Comparison of ENCODE assay signal across 8 cellular contexts in genomic region chr21:42496120-42496838, GRCh38. TPM values are rescaled to one million over a fixed set of nuclear protein-coding genes. Genes with fewer than 3 reads are reported as not detected.
DNase-seq lines count a peak whose midpoint lies in the region; ATAC-seq and TF ChIP-seq lines count a peak whose summit lies in the region.

RSPH1 (minus strand) TSS chr21:42496224; CDS start chr21:42496186, 38 bp downstream.

- TF ChIP-seq EP300 in SK-N-SH (IDR thresholded peaks at IDR 0.05; ENCODE audit: borderline replicate concordance in 1 of 2, low read depth in 1 of 2, low read length in 1 of 2) (no peak), suprapubic skin (IDR thresholded peaks at IDR 0.05) (no peak)

- H3K9me3 Mint-ChIP-seq in activated naive CD4-positive, alpha-beta T cell treated with anti-CD3 and anti-CD28 coated beads, Interleukin-2, amount 50 U/mL, for 72 hours: no peaks in the 10 kb centered on the region

- H4K20me1 ChIP-seq in SK-N-SH (ENCODE audit: insufficient read depth): no peaks in the 10 kb centered on the region

- H3K27ac Mint-ChIP-seq in activated naive CD4-positive, alpha-beta T cell treated with anti-CD3 and anti-CD28 coated beads, Interleukin-2, amount 50 U/mL, for 72 hours: peak within 1 kb of the TSS; percentile 81 to 92

- H3K36me3 Mint-ChIP-seq in activated naive CD4-positive, alpha-beta T cell treated with anti-CD3 and anti-CD28 coated beads, Interleukin-2, amount 50 U/mL, for 72 hours: no peaks in the 10 kb centered on the region

- H2AFZ ChIP-seq in SK-N-SH (ENCODE audit: low read depth): peak within 1 kb of the TSS; percentile 92

- no peaks in the 10 kb centered on the region for H3K9me3 ChIP-seq in SK-N-SH
- no peaks in the 10 kb centered on the region for H3K9me3 ChIP-seq in suprapubic skin

- DNase-seq in GM10248 (ENCODE audit: extremely low spot score) (peak; percentile 99), NCI-H1092 (lab: John Stamatoyannopoulos, UW) (peak; percentile 100), SK-N-SH (peak; percentile 97), glomerular endothelial cell (ENCODE audit: extremely low read depth, low read depth, low spot score) (peak; percentile 74), nucleus accumbens (lab: John Stamatoyannopoulos, UW) (peak; percentile 89 to 100 (median 99)), suprapubic skin (ENCODE audit: low spot score in 2 of 2) (peak; percentile 100)
- peak; percentile 99 for DNase-seq in activated naive CD4-positive, alpha-beta T cell treated with anti-CD3 and anti-CD28 coated beads, Interleukin-2, amount 50 U/mL, for 72 hours (ENCODE audit: low spot score in 2 of 2)

- CTCF ChIA-PET in GM10248 (lab: Yijun Ruan, JAX): interaction anchor here (0.9 to 2.9 kb wide), 8 partner anchors 9 to 237 kb away, joined by 3 to 13 read pairs (median 4); no protein-coding TSS in a partner anchor
- CTCF ChIA-PET in SK-N-SH (lab: Yijun Ruan, JAX): interaction anchor here (1.2 to 1.4 kb wide), 2 partner anchors 19 to 351 kb away, joined by 3 to 4 read pairs; no protein-coding TSS in a partner anchor

- peak; percentile 33 for TF ChIP-seq RAD21 in SK-N-SH (IDR thresholded peaks at IDR 0.05; ENCODE audit: low read length)

- H3K9ac ChIP-seq in SK-N-SH: peak within 1 kb of the TSS; percentile 70

- POLR2A ChIA-PET in GM10248 (lab: Yijun Ruan, JAX): no interaction called here
- POLR2A ChIA-PET in SK-N-SH (lab: Yijun Ruan, JAX): interaction anchor here (0.6 kb wide), 1 partner anchor 41 kb away, joined by 3 read pairs; no protein-coding TSS in a partner anchor

- peak within 1 kb of the TSS; percentile 78 to 81 for H3K4me3 ChIP-seq in SK-N-SH (ENCODE audit: low read depth in 2 of 2, low read length in 1 of 2)
- H3K4me3 ChIP-seq in suprapubic skin: peak within 1 kb of the TSS; percentile 70

- H3K36me3 ChIP-seq in SK-N-SH (replicated peaks in 1 of 2; ENCODE audit: control insufficient read depth in 1 of 2, insufficient read depth in 2 of 2, low read length in 1 of 2): no peaks in the 10 kb centered on the region
- H3K36me3 ChIP-seq in suprapubic skin: no peaks in the 10 kb centered on the region

- H3K4me2 ChIP-seq in SK-N-SH: peak within 1 kb of the TSS; percentile 95

- no peaks in the 10 kb centered on the region for H3K79me2 ChIP-seq in SK-N-SH (ENCODE audit: insufficient read depth)

- peak in 1 of 2 donors; percentile 59 for TF ChIP-seq POLR2A in suprapubic skin (IDR thresholded peaks at IDR 0.05)

- peak; percentile 99 for ATAC-seq in HG02610 (IDR thresholded peaks at IDR 0.05; ENCODE audit: unreplicated experiment)
- ATAC-seq in activated naive CD4-positive, alpha-beta T cell treated with anti-CD3 and anti-CD28 coated beads, Interleukin-2, amount 50 U/mL, for 72 hours: peak; percentile 98 to 99

- H3F3A ChIP-seq in SK-N-SH (replicated peaks; ENCODE audit: insufficient read depth): no peaks in the 10 kb centered on the region

- peaks cover 5 to 15% of the 10 kb centered on the region in 2 experiments; a peak in 3 of 4 replicates for H3K4me1 ChIP-seq in SK-N-SH (ENCODE audit: control insufficient read depth in 1 of 2, insufficient read depth in 2 of 2, low read depth in 1 of 2, low read length in 1 of 2)
- H3K4me1 ChIP-seq in suprapubic skin: peaks cover 17% of the 10 kb centered on the region

- H3K27me3 ChIP-seq in SK-N-SH (ENCODE audit: insufficient read depth): no peaks in the 10 kb centered on the region
- H3K27me3 ChIP-seq in suprapubic skin: no peaks in the 10 kb centered on the region

- H3K27ac ChIP-seq in SK-N-SH (ENCODE audit: low read depth in 2 of 2, low read length in 1 of 2) (peak within 1 kb of the TSS in 1 of 2 experiments; percentile 85; a peak in 2 of 4 replicates), suprapubic skin (peak within 1 kb of the TSS; percentile 80)

- WGBS in SK-N-SH (ENCODE audit: low lambda C conversion rate): 1% methylated on average over 31 of the region's 58 CpGs
- WGBS in suprapubic skin: 0% methylated on average over 10 of the region's 58 CpGs

- H3K9me2 ChIP-seq in SK-N-SH: no peaks in the 10 kb centered on the region

- TF ChIP-seq CTCF in GM10248 (IDR thresholded peaks at IDR 0.05; ENCODE audit: control extremely low read depth, extremely low read depth, low read depth, missing control alignments) (peak; percentile 13), SK-N-SH (IDR thresholded peaks at IDR 0.05) (no peak; the same call in 1 of the 2 replicates), suprapubic skin (IDR thresholded peaks at IDR 0.05) (no peak)

TF ChIP-seq in SK-N-SH, 30 proteins besides CTCF, POLR2A, EP300 and RAD21 (continues in another document):
- TF ChIP-seq GABPA (IDR thresholded peaks at IDR 0.05; ENCODE audit: low read depth): no peak
- no peak for TF ChIP-seq NRF1 (IDR thresholded peaks at IDR 0.05; ENCODE audit: low read depth, low read length)
- no peak for TF ChIP-seq GATA2 (CRISPR knock-in tag; IDR thresholded peaks at IDR 0.05)
- TF ChIP-seq NFIC (IDR thresholded peaks at IDR 0.05; ENCODE audit: borderline replicate concordance): no peak
- no peak for TF ChIP-seq REST (IDR thresholded peaks at IDR 0.05; ENCODE audit: low read depth, low read length)
- TF ChIP-seq, protein P1, sequence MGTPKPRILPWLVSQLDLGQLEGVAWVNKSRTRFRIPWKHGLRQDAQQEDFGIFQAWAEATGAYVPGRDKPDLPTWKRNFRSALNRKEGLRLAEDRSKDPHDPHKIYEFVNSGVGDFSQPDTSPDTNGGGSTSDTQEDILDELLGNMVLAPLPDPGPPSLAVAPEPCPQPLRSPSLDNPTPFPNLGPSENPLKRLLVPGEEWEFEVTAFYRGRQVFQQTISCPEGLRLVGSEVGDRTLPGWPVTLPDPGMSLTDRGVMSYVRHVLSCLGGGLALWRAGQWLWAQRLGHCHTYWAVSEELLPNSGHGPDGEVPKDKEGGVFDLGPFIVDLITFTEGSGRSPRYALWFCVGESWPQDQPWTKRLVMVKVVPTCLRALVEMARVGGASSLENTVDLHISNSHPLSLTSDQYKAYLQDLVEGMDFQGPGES (IDR thresholded peaks at IDR 0.05; ENCODE audit: low read depth, low read length): 0 out of 2 replicates have a peak, but pooled peaks have one; percentile 30
- peak; percentile 48; the same call in 1 of the 2 replicates for TF ChIP-seq POLR2AphosphoS5 (IDR thresholded peaks at IDR 0.05; ENCODE audit: low read depth, low read length)
- no peak for TF ChIP-seq FOSL2 (IDR thresholded peaks at IDR 0.05; ENCODE audit: borderline replicate concordance, low read depth)
- no peak for TF ChIP-seq YY1 (IDR thresholded peaks at IDR 0.05; ENCODE audit: low read depth)
- TF ChIP-seq, protein P2, sequence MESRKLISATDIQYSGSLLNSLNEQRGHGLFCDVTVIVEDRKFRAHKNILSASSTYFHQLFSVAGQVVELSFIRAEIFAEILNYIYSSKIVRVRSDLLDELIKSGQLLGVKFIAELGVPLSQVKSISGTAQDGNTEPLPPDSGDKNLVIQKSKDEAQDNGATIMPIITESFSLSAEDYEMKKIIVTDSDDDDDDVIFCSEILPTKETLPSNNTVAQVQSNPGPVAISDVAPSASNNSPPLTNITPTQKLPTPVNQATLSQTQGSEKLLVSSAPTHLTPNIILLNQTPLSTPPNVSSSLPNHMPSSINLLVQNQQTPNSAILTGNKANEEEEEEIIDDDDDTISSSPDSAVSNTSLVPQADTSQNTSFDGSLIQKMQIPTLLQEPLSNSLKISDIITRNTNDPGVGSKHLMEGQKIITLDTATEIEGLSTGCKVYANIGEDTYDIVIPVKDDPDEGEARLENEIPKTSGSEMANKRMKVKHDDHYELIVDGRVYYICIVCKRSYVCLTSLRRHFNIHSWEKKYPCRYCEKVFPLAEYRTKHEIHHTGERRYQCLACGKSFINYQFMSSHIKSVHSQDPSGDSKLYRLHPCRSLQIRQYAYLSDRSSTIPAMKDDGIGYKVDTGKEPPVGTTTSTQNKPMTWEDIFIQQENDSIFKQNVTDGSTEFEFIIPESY (IDR thresholded peaks at IDR 0.05; ENCODE audit: borderline replicate concordance, low read depth): no peak
- TF ChIP-seq RCOR1 (IDR thresholded peaks at IDR 0.05; ENCODE audit: low read length): no peak
- no peak for TF ChIP-seq FOXJ3 (CRISPR knock-in tag; IDR thresholded peaks at IDR 0.05)
- TF ChIP-seq RFX5 (IDR thresholded peaks at IDR 0.05; ENCODE audit: low read length): peak; percentile 93

RNA-seq across cellular contexts. Expression of gene RSPH1, which starts in this region (rescaled TPM):
- polyA plus RNA-seq in SK-N-SH (2012; rRNA removed): 0.97 and 1.1 TPM in 2 replicates
- 1.1 and 2.1 TPM in 2 replicates for polyA plus RNA-seq in SK-N-SH (2012; cell fraction: cytosol; rRNA removed)
- 0.37 and 0.67 TPM in 2 replicates for polyA plus RNA-seq in SK-N-SH (2012; cell fraction: nucleus; rRNA removed)
- total RNA-seq in activated naive CD4-positive, alpha-beta T cell treated with anti-CD3 and anti-CD28 coated beads, Interleukin-2, amount 50 U/mL, for 72 hours: under 1 TPM; 0.11 to 0.33 TPM
- 0.15 TPM in 1 of 2 replicates, not detected in the other for total RNA-seq in glomerular endothelial cell
- total RNA-seq in suprapubic skin: 1 to 10 TPM in 3 of 4 donors, under 1 TPM in 1; 0.81 to 3.2 (median 2.0) TPM

Comparison
In these comparisons a context has a peak if more than half of its experiments do, and no peak if none do; other contexts are left out.
1. Peak in DNase-seq and ATAC-seq in activated naive CD4-positive, alpha-beta T cell treated with anti-CD3 and anti-CD28 coated beads, Interleukin-2, amount 50 U/mL, for 72 hours; RNA of the gene not detected or under 1 TPM.
2. Peak in DNase-seq in glomerular endothelial cell; RNA of the gene not detected or under 1 TPM.